1 cellular context compared by ENCODE assay signal in genomic region chr1:80054129-80054528, GRCh38.
TF ChIP-seq lines count a peak whose summit lies in the region.

No MANE protein-coding gene starts in this region.

TF ChIP-seq in GM23338, 12 proteins besides CTCF, POLR2A, EP300 and RAD21:
- TF ChIP-seq, protein P1, sequence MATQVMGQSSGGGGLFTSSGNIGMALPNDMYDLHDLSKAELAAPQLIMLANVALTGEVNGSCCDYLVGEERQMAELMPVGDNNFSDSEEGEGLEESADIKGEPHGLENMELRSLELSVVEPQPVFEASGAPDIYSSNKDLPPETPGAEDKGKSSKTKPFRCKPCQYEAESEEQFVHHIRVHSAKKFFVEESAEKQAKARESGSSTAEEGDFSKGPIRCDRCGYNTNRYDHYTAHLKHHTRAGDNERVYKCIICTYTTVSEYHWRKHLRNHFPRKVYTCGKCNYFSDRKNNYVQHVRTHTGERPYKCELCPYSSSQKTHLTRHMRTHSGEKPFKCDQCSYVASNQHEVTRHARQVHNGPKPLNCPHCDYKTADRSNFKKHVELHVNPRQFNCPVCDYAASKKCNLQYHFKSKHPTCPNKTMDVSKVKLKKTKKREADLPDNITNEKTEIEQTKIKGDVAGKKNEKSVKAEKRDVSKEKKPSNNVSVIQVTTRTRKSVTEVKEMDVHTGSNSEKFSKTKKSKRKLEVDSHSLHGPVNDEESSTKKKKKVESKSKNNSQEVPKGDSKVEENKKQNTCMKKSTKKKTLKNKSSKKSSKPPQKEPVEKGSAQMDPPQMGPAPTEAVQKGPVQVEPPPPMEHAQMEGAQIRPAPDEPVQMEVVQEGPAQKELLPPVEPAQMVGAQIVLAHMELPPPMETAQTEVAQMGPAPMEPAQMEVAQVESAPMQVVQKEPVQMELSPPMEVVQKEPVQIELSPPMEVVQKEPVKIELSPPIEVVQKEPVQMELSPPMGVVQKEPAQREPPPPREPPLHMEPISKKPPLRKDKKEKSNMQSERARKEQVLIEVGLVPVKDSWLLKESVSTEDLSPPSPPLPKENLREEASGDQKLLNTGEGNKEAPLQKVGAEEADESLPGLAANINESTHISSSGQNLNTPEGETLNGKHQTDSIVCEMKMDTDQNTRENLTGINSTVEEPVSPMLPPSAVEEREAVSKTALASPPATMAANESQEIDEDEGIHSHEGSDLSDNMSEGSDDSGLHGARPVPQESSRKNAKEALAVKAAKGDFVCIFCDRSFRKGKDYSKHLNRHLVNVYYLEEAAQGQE (IDR thresholded peaks at IDR 0.05; ENCODE audit: unreplicated experiment), result no peak
- TF ChIP-seq STAT1 (IDR thresholded peaks at IDR 0.05; ENCODE audit: unreplicated experiment) (no peak), POLR2AphosphoS5 (IDR thresholded peaks at IDR 0.05; ENCODE audit: low read depth) (no peak)
- TF ChIP-seq, protein P2, sequence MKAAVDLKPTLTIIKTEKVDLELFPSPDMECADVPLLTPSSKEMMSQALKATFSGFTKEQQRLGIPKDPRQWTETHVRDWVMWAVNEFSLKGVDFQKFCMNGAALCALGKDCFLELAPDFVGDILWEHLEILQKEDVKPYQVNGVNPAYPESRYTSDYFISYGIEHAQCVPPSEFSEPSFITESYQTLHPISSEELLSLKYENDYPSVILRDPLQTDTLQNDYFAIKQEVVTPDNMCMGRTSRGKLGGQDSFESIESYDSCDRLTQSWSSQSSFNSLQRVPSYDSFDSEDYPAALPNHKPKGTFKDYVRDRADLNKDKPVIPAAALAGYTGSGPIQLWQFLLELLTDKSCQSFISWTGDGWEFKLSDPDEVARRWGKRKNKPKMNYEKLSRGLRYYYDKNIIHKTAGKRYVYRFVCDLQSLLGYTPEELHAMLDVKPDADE (IDR thresholded peaks at IDR 0.05), result no peak
